8 cellular contexts compared by ENCODE assay signal in genomic region chr7:18494821-18495408, GRCh38. TPM values are rescaled to one million over a fixed set of nuclear protein-coding genes. Genes with fewer than 3 reads are reported as not detected.
DNase-seq lines count a peak whose midpoint lies in the region; ATAC-seq and TF ChIP-seq lines count a peak whose summit lies in the region.

No MANE protein-coding gene starts in this region.

- peak overlapping the region; percentile 85 for H3K27ac ChIP-seq in MM.1S (ENCODE audit: low read length)
- no peak overlapping the region for H3K27ac ChIP-seq in breast epithelium
- no peak overlapping the region for H3K27ac ChIP-seq in CD8-positive, alpha-beta T cell (ENCODE audit: low read depth, low read length)

- no peaks in the 10 kb centered on the region for H3K9me2 ChIP-seq in MM.1S (replicated peaks; ENCODE audit: insufficient read depth, low read length)

- H3K4me2 ChIP-seq in MM.1S (ENCODE audit: low read depth, low read length) = peak overlapping the region; percentile 69

- H3K4me3 Mint-ChIP-seq in CD8-positive, alpha-beta T cell = no peak overlapping the region

- H3K4me1 Mint-ChIP-seq in CD8-positive, alpha-beta T cell (ENCODE audit: low read depth) = peaks cover 14% of the 10 kb centered on the region

- TF ChIP-seq POLR2A in breast epithelium (IDR thresholded peaks at IDR 0.05) = no peak

- H3K36me3 ChIP-seq in ES-I3 (ENCODE audit: insufficient read depth, low read length) = no peaks in the 10 kb centered on the region
- no peaks in the 10 kb centered on the region for H3K36me3 ChIP-seq in MM.1S (replicated peaks; ENCODE audit: insufficient read depth, low read length)
- H3K36me3 ChIP-seq in breast epithelium = no peaks in the 10 kb centered on the region
- no peaks in the 10 kb centered on the region for H3K36me3 ChIP-seq in CD8-positive, alpha-beta T cell (ENCODE audit: insufficient read depth, low read length)

- peaks cover 21% of the 10 kb centered on the region for H3F3A ChIP-seq in MM.1S (ENCODE audit: insufficient read depth, low read length)

- peaks cover 3% of the 10 kb centered on the region for H3K27me3 Mint-ChIP-seq in CD8-positive, alpha-beta T cell (ENCODE audit: low read depth)

- H3K4me1 ChIP-seq in ES-I3 (ENCODE audit: insufficient read depth, low read length) (peaks cover 6% of the 10 kb centered on the region), MM.1S (ENCODE audit: low read length) (peaks cover 12% of the 10 kb centered on the region), breast epithelium (no peaks in the 10 kb centered on the region)
- H3K4me1 ChIP-seq in CD8-positive, alpha-beta T cell (ENCODE audit: insufficient read depth, low read length) = no peaks in the 10 kb centered on the region

- ATAC-seq in GM21576 (IDR thresholded peaks at IDR 0.05; ENCODE audit: unreplicated experiment) = peak; percentile 41
- ATAC-seq in CD8-positive, alpha-beta T cell = no peak

- intact Hi-C loops in breast epithelium (cut with DNase I; ENCODE audit: low total_unique reads) = no loop called here
- intact Hi-C loops in CD8-positive, alpha-beta T cell (cut with DNase I, micrococcal nuclease) = no loop called here

- H3K9me3 ChIP-seq in ES-I3 (ENCODE audit: control insufficient read depth, insufficient read depth, low read length) (no peaks in the 10 kb centered on the region), MM.1S (replicated peaks; ENCODE audit: insufficient read depth, low read length) (no peaks in the 10 kb centered on the region), breast epithelium (no peaks in the 10 kb centered on the region)
- no peaks in the 10 kb centered on the region for H3K9me3 ChIP-seq in CD8-positive, alpha-beta T cell (ENCODE audit: low read length)

- peak overlapping the region; percentile 82 for H3K9ac ChIP-seq in ES-I3 (ENCODE audit: low read depth, low read length)
- peak overlapping the region; percentile 80 for H3K9ac ChIP-seq in MM.1S (ENCODE audit: low read length)

- peaks cover 43% of the 10 kb centered on the region for H3K79me2 ChIP-seq in MM.1S (ENCODE audit: low read length)

- no peaks in the 10 kb centered on the region for H3K9me3 Mint-ChIP-seq in CD8-positive, alpha-beta T cell

- H3K27ac Mint-ChIP-seq in CD8-positive, alpha-beta T cell = no peak overlapping the region

- CTCF ChIA-PET in CD8-positive, alpha-beta T cell (lab: Charles Lee) = no interaction called here

- DNase-seq in MM.1S (peak; percentile 39), breast epithelium (ENCODE audit: low spot score in 2 of 2) (no peak), midbrain (lab: John Stamatoyannopoulos, UW) (peak; percentile 69), H4 (ENCODE audit: low spot score) (no peak), NCI-H1930 (lab: John Stamatoyannopoulos, UW) (no peak)
- no peak for DNase-seq in CD8-positive, alpha-beta T cell

- POLR2A ChIA-PET in CD8-positive, alpha-beta T cell (lab: Charles Lee) = no interaction called here

- TF ChIP-seq CTCF in MM.1S (IDR thresholded peaks at IDR 0.05; ENCODE audit: low read length) = no peak
- no peak for TF ChIP-seq CTCF in breast epithelium (IDR thresholded peaks at IDR 0.05)
- no peak for TF ChIP-seq CTCF in CD8-positive, alpha-beta T cell (IDR thresholded peaks at IDR 0.05)

- H3K36me3 Mint-ChIP-seq in CD8-positive, alpha-beta T cell = no peaks in the 10 kb centered on the region

- peak overlapping the region; percentile 49 for H2AFZ ChIP-seq in MM.1S (ENCODE audit: low read length)

- no peaks in the 10 kb centered on the region for H4K20me1 ChIP-seq in MM.1S (ENCODE audit: insufficient read depth, low read length)

- H3K4me3 ChIP-seq in MM.1S (ENCODE audit: low read length) (peak overlapping the region; percentile 83), breast epithelium (peak overlapping the region; percentile 34 to 66 (median 40))
- H3K4me3 ChIP-seq in CD8-positive, alpha-beta T cell (ENCODE audit: low read depth, low read length) = no peak overlapping the region

- no peaks in the 10 kb centered on the region for H3K27me3 ChIP-seq in MM.1S (replicated peaks; ENCODE audit: insufficient read depth, low read length)
- no peaks in the 10 kb centered on the region for H3K27me3 ChIP-seq in breast epithelium
- no peaks in the 10 kb centered on the region for H3K27me3 ChIP-seq in CD8-positive, alpha-beta T cell (ENCODE audit: insufficient read depth, low read length)

RNA-seq across cellular contexts. Expression of gene HDAC9, which starts 0.6 kb away (rescaled TPM):
- total RNA-seq in breast epithelium = 10 to 100 TPM in 1 of 3 donors, 1 to 10 TPM in 2; 7.2 to 27.5 (median 7.3) TPM
- under 1 TPM; 0.89 to 0.95 TPM for total RNA-seq in CD8-positive, alpha-beta T cell
- total RNA-seq in H4 (2014; rRNA removed; shearing (Covaris generic)) = 12.8 and 22.5 TPM in 2 replicates

Comparison
In these comparisons a context has a peak if more than half of its experiments do, and no peak if none do; other contexts are left out.
1. DNase-seq: peak in MM.1S (single experiment) and midbrain (single experiment); none in breast epithelium (0 of 2), CD8-positive, alpha-beta T cell (0 of 7), H4 (single experiment) and NCI-H1930 (0 of 2).